6 cellular contexts compared by ENCODE assay signal in genomic region chr2:190708650-190709049, GRCh38. TPM values are rescaled to one million over a fixed set of nuclear protein-coding genes. Genes with fewer than 3 reads are reported as not detected.
DNase-seq lines count a peak whose midpoint lies in the region; ATAC-seq and TF ChIP-seq lines count a peak whose summit lies in the region.
"Not testable (repeated sequence)": the region's sequence is repeated elsewhere in the genome, so short reads cannot be mapped to it uniquely, and the experiment has no call there.

No MANE protein-coding gene starts in this region.

- peaks cover 10% of the 10 kb centered on the region in 2 donors for H3K36me3 Mint-ChIP-seq in activated T-cell treated with anti-CD3 and anti-CD28 coated beads, Interleukin-2, amount 50 U/mL, for 72 hours (ENCODE audit: insufficient read depth in 2 of 2)
- H3K36me3 Mint-ChIP-seq in activated naive CD4-positive, alpha-beta T cell treated with anti-CD3 and anti-CD28 coated beads for 36 hours (ENCODE audit: low read depth); stimulated activated effector memory CD8-positive, alpha-beta T cell treated with anti-CD3 and anti-CD28 coated beads, Interleukin-12 subunit alpha, Interleukin-12 subunit beta, amount 100 ng/mL, for 72 hours: not testable (repeated sequence)

- CTCF ChIA-PET in activated naive CD4-positive, alpha-beta T cell treated with anti-CD3 and anti-CD28 coated beads for 36 hours (lab: Charles Lee), result interaction anchor here (1.1 kb wide), 1 partner anchor 30 kb away, joined by 3 read pairs; no protein-coding TSS in a partner anchor

- not testable (repeated sequence) for H3K9me3 Mint-ChIP-seq in activated T-cell treated with anti-CD3 and anti-CD28 coated beads, Interleukin-2, amount 50 U/mL, for 72 hours; activated naive CD4-positive, alpha-beta T cell treated with anti-CD3 and anti-CD28 coated beads for 36 hours; stimulated activated effector memory CD8-positive, alpha-beta T cell treated with anti-CD3 and anti-CD28 coated beads, Interleukin-12 subunit alpha, Interleukin-12 subunit beta, amount 100 ng/mL, for 72 hours

- DNase-seq in Jurkat, Clone E6-1 (ENCODE audit: low read depth, low spot score), result peak; percentile 8
- DNase-seq in SK-MEL-5 (ENCODE audit: low read depth, low spot score), result peak; percentile 31
- DNase-seq in activated T-cell treated with anti-CD3 and anti-CD28 coated beads, Interleukin-2, amount 50 U/mL, for 72 hours; stimulated activated effector memory CD8-positive, alpha-beta T cell treated with anti-CD3 and anti-CD28 coated beads, Interleukin-12 subunit alpha, Interleukin-12 subunit beta, amount 100 ng/mL, for 72 hours (ENCODE audit: low spot score in 2 of 2): not testable (repeated sequence)
- peak; percentile 32 for DNase-seq in activated naive CD4-positive, alpha-beta T cell treated with anti-CD3 and anti-CD28 coated beads for 36 hours
- DNase-seq in choroid plexus epithelial cell (ENCODE audit: low read depth), result peak; percentile 23

- intact Hi-C loops in activated naive CD4-positive, alpha-beta T cell treated with anti-CD3 and anti-CD28 coated beads for 36 hours (cut with micrococcal nuclease), result not testable (repeated sequence)

- not testable (repeated sequence) for TF ChIP-seq CTCF in choroid plexus epithelial cell (conservative IDR thresholded peaks at IDR 0.05; ENCODE audit: low read depth, low read length)

- in situ Hi-C loops in SK-MEL-5 (cut with HindIII; ENCODE audit: low pct_unique_long_range_greater_than_20kb, low sequenced_read_pairs), result not testable (repeated sequence)

- not testable (repeated sequence) for H3K27me3 Mint-ChIP-seq in activated T-cell treated with anti-CD3 and anti-CD28 coated beads, Interleukin-2, amount 50 U/mL, for 72 hours (ENCODE audit: low read depth); activated naive CD4-positive, alpha-beta T cell treated with anti-CD3 and anti-CD28 coated beads for 36 hours (ENCODE audit: low read depth)

- H3K4me3 Mint-ChIP-seq in activated T-cell treated with anti-CD3 and anti-CD28 coated beads, Interleukin-2, amount 50 U/mL, for 72 hours, result peak overlapping the region in 1 of 2 donors; percentile 17
- not testable (repeated sequence) for H3K4me3 Mint-ChIP-seq in activated naive CD4-positive, alpha-beta T cell treated with anti-CD3 and anti-CD28 coated beads for 36 hours; stimulated activated effector memory CD8-positive, alpha-beta T cell treated with anti-CD3 and anti-CD28 coated beads, Interleukin-12 subunit alpha, Interleukin-12 subunit beta, amount 100 ng/mL, for 72 hours

- peaks cover 45% of the 10 kb centered on the region for H3K4me1 Mint-ChIP-seq in activated T-cell treated with anti-CD3 and anti-CD28 coated beads, Interleukin-2, amount 50 U/mL, for 72 hours (ENCODE audit: low read depth)
- peaks cover 25% of the 10 kb centered on the region for H3K4me1 Mint-ChIP-seq in activated naive CD4-positive, alpha-beta T cell treated with anti-CD3 and anti-CD28 coated beads for 36 hours (ENCODE audit: low read depth)
- H3K4me1 Mint-ChIP-seq in stimulated activated effector memory CD8-positive, alpha-beta T cell treated with anti-CD3 and anti-CD28 coated beads, Interleukin-12 subunit alpha, Interleukin-12 subunit beta, amount 100 ng/mL, for 72 hours, result peaks cover 40% of the 10 kb centered on the region

- H3K4me3 ChIP-seq in Jurkat, Clone E6-1 (ENCODE audit: low read length); choroid plexus epithelial cell (ENCODE audit: low read depth, low read length): not testable (repeated sequence)

- peak overlapping the region; percentile 66 for H3K27ac Mint-ChIP-seq in activated T-cell treated with anti-CD3 and anti-CD28 coated beads, Interleukin-2, amount 50 U/mL, for 72 hours
- H3K27ac Mint-ChIP-seq in activated naive CD4-positive, alpha-beta T cell treated with anti-CD3 and anti-CD28 coated beads for 36 hours; stimulated activated effector memory CD8-positive, alpha-beta T cell treated with anti-CD3 and anti-CD28 coated beads, Interleukin-12 subunit alpha, Interleukin-12 subunit beta, amount 100 ng/mL, for 72 hours: not testable (repeated sequence)

- ATAC-seq in activated T-cell treated with anti-CD3 and anti-CD28 coated beads, Interleukin-2, amount 50 U/mL, for 72 hours (replicated peaks in 1 of 2), result peak in 1 of 2 donors; percentile 47
- ATAC-seq in stimulated activated effector memory CD8-positive, alpha-beta T cell treated with anti-CD3 and anti-CD28 coated beads, Interleukin-12 subunit alpha, Interleukin-12 subunit beta, amount 100 ng/mL, for 72 hours, result peak; percentile 38

RNA-seq across cellular contexts. Expression of gene NAB1, which starts 59.8 kb away (rescaled TPM):
- polyA plus RNA-seq in Jurkat, Clone E6-1 (2012; ENCODE audit: insufficient read depth, insufficient read length), result 18.7 TPM
- total RNA-seq in SK-MEL-5 (2014; rRNA removed; shearing (Covaris generic)), result 41.5 and 42.8 TPM in 2 replicates
- 19.2 and 30.3 TPM in 2 replicates for polyA plus RNA-seq in SK-MEL-5 (2015; cell fraction: cytosol; rRNA removed)
- polyA plus RNA-seq in SK-MEL-5 (2015; cell fraction: nucleus; rRNA removed), result 60.2 and 75.4 TPM in 2 replicates
- total RNA-seq in activated T-cell treated with anti-CD3 and anti-CD28 coated beads, Interleukin-2, amount 50 U/mL, for 72 hours, result 10 to 100 TPM; 42.8 to 61.3 TPM
- total RNA-seq in activated naive CD4-positive, alpha-beta T cell treated with anti-CD3 and anti-CD28 coated beads for 36 hours, result 10 to 100 TPM; 38.7 to 48.1 TPM
